9 cellular contexts compared by ENCODE assay signal in the genomic region with DNA sequence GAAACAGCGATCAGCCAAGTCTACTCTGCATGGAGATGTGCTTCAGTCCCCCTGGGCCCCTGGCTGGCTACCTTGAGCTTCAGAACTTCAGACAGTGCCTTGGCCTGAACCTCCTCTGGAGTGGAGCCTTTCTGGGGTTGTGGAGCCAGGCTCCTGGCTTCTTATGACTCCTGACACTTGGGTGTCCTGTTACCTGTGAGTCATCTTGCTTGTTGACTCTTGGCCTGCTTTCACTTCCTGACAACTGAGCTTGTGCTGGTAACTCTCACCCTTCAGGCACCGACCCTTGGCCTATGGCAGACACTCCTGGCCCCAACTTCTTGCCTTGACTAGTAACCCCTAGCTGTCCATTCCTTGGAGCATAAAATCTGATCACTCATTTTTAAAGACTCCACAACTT. TPM values are rescaled to one million over a fixed set of nuclear protein-coding genes. Genes with fewer than 3 reads are reported as not detected.
DNase-seq lines count a peak whose midpoint lies in the region; ATAC-seq, FAIRE-seq and TF ChIP-seq lines count a peak whose summit lies in the region.
"Had no signal": no experiment of that assay in that cellular context is flagged by ENCODE, and none has a peak within 500 bp of the region (broad histone marks: within the 10 kb centered on the region; RNA-seq: fewer than 3 reads in every experiment).

No MANE protein-coding gene starts in this region.

- H3K27ac ChIP-seq in pancreas, result no peak overlapping the region
- H3K27ac ChIP-seq: thoracic aorta had no signal

- H3K4me3 Mint-ChIP-seq in activated naive CD8-positive, alpha-beta T cell treated with anti-CD3 and anti-CD28 coated beads for 36 hours, result no peak overlapping the region

- intact Hi-C loops in pancreas (cut with DNase I), result loop anchor here in 1 of 3 donors (10.0 kb wide), 1 partner anchor 295 kb away; a partner anchor contains a TSS

- no peaks in the 10 kb centered on the region for H3K4me1 ChIP-seq in pancreas

- no peak for FAIRE-seq in pancreas (lab: Jason Lieb, UNC)

- H3K27me3 Mint-ChIP-seq in activated naive CD8-positive, alpha-beta T cell treated with anti-CD3 and anti-CD28 coated beads for 36 hours, result peaks cover 4% of the 10 kb centered on the region

- peak; percentile 86 for ATAC-seq in GM21423 (IDR thresholded peaks at IDR 0.05; ENCODE audit: unreplicated experiment)
- peak; percentile 58 for ATAC-seq in HG03521 (IDR thresholded peaks at IDR 0.05; ENCODE audit: unreplicated experiment)
- peak in 3 of 4 donors; percentile 32 to 71 (median 40) for ATAC-seq in pancreas

- H3K36me3 Mint-ChIP-seq in activated naive CD8-positive, alpha-beta T cell treated with anti-CD3 and anti-CD28 coated beads for 36 hours, result no peaks in the 10 kb centered on the region

- no peaks in the 10 kb centered on the region for H3K9me3 ChIP-seq in pancreas
- H3K9me3 ChIP-seq: thoracic aorta had no signal

- H3K36me3 ChIP-seq in pancreas, result no peaks in the 10 kb centered on the region
- H3K36me3 ChIP-seq: thoracic aorta had no signal

- peaks cover 4% of the 10 kb centered on the region for H3K9me3 Mint-ChIP-seq in activated naive CD8-positive, alpha-beta T cell treated with anti-CD3 and anti-CD28 coated beads for 36 hours

- no peak overlapping the region for H3K27ac Mint-ChIP-seq in activated naive CD8-positive, alpha-beta T cell treated with anti-CD3 and anti-CD28 coated beads for 36 hours

- DNase-seq in EL (peak; percentile 81), pancreas (no peak), DMS114 treated with DMSO at 0.1 percent for 48 hours (lab: John Stamatoyannopoulos, UW; ENCODE audit: unreplicated experiment) (no peak), NCI-H2107 treated with DMSO at 0.1 percent for 48 hours (lab: John Stamatoyannopoulos, UW; ENCODE audit: unreplicated experiment) (no peak)
- DNase-seq in activated naive CD8-positive, alpha-beta T cell treated with anti-CD3 and anti-CD28 coated beads for 36 hours, result peak; percentile 2
- no peak for DNase-seq in stimulated activated CD4-positive, alpha-beta T cell treated with anti-CD3 and anti-CD28 coated beads, Interleukin-4, amount 100 ng/mL, for 4 hours

- WGBS in pancreas, 2 donors, result 66 to 68% methylated on average over 2 of the region's 2 CpGs

- H3K4me3 ChIP-seq in pancreas, result no peak overlapping the region
- H3K4me3 ChIP-seq: thoracic aorta had no signal

- H3K27me3 ChIP-seq in pancreas, result no peaks in the 10 kb centered on the region

- H3K4me1 Mint-ChIP-seq in activated naive CD8-positive, alpha-beta T cell treated with anti-CD3 and anti-CD28 coated beads for 36 hours, result peaks cover 4% of the 10 kb centered on the region

- TF ChIP-seq CTCF in pancreas (IDR thresholded peaks at IDR 0.05), result no peak

RNA-seq across cellular contexts. Expression of a gene that starts 46.5 kb away (rescaled TPM):
- total RNA-seq in activated naive CD8-positive, alpha-beta T cell treated with anti-CD3 and anti-CD28 coated beads for 36 hours, result not detected
- total RNA-seq in pancreas, result 1 to 10 TPM in 1 of 6 donors, under 1 TPM in 5; 0.19 to 2.9 (median 0.34) TPM
- under 1 TPM; 0.35 to 0.42 TPM for polyA plus RNA-seq in pancreas

RNA-seq across cellular contexts. Expression of a gene that starts 52.1 kb away (rescaled TPM):
- total RNA-seq in activated naive CD8-positive, alpha-beta T cell treated with anti-CD3 and anti-CD28 coated beads for 36 hours, result 1 to 10 TPM; 7.8 to 9.8 TPM
- 10 to 100 TPM in 2 of 6 donors, 1 to 10 TPM in 4; 7.0 to 18.2 (median 9.4) TPM for total RNA-seq in pancreas
- 10 to 100 TPM in 1 of 2 donors, 1 to 10 TPM in 1; 7.9 to 15.0 TPM for polyA plus RNA-seq in pancreas

Comparison
In these comparisons a context has a peak if more than half of its experiments do, and no peak if none do; other contexts are left out.
1. DNase-seq: peak in EL (single experiment) and activated naive CD8-positive, alpha-beta T cell treated with anti-CD3 and anti-CD28 coated beads for 36 hours (single experiment); none in pancreas (0 of 6), stimulated activated CD4-positive, alpha-beta T cell treated with anti-CD3 and anti-CD28 coated beads, Interleukin-4, amount 100 ng/mL, for 4 hours (0 of 2), DMS114 treated with DMSO at 0.1 percent for 48 hours (single experiment) and NCI-H2107 treated with DMSO at 0.1 percent for 48 hours (single experiment).
2. Peak in every context shown above with its lines, with median percentiles within 50 percentile points of each other: ATAC-seq.